8 cellular contexts compared by ENCODE assay signal in the genomic region with DNA sequence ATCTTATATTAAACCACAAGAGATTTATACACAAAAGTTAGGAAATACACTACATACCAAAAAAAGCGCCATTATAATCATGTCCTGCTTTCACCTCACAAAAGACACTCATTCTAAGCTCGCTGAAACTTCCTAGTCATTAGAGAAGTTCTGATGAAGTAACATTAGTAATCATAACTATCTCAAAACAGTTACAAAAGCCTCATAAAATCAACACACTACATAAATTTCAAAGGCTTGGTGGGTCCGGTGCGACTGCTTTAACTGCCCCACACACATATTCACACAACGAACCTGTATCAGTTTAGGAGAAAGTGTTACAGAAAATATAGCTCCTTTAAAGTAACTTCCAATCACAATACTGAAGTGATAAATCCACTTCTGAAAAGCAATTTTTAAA. TPM values are rescaled to one million over a fixed set of nuclear protein-coding genes. Genes with fewer than 3 reads are reported as not detected.
DNase-seq lines count a peak whose midpoint lies in the region; ATAC-seq and TF ChIP-seq lines count a peak whose summit lies in the region.

No MANE protein-coding gene starts in this region.

- no peaks in the 10 kb centered on the region for H3K27me3 ChIP-seq in OCI-LY3 (ENCODE audit: low read depth, low read length)
- H3K27me3 ChIP-seq in ectodermal cell (ENCODE audit: control insufficient read depth, insufficient read depth, low read length, poor library complexity, severe bottlenecking), result no peaks in the 10 kb centered on the region

- 12 to 14% methylated on average over 4 to 5 of the region's 5 CpGs for WGBS in ectodermal cell, 2 experiments

- H3K36me3 ChIP-seq in OCI-LY3 (replicated peaks; ENCODE audit: low read depth, low read length) (peaks cover 29% of the 10 kb centered on the region), ectodermal cell (ENCODE audit: control insufficient read depth, insufficient read depth, low read length) (no peaks in the 10 kb centered on the region)

- H4K20me1 ChIP-seq in OCI-LY3 (ENCODE audit: insufficient read depth, low read length), result peaks cover 54% of the 10 kb centered on the region

- peaks cover 61% of the 10 kb centered on the region for H3K79me2 ChIP-seq in OCI-LY3 (ENCODE audit: low read length)

- peak overlapping the region; percentile 93 for H3K9ac ChIP-seq in OCI-LY3 (ENCODE audit: low read length)

- no peaks in the 10 kb centered on the region for H3K9me3 ChIP-seq in OCI-LY3 (ENCODE audit: insufficient read depth, low read length)
- H3K9me3 ChIP-seq in ectodermal cell (ENCODE audit: control insufficient read depth, low read length), result no peaks in the 10 kb centered on the region

- H3K4me3 ChIP-seq in OCI-LY3 (ENCODE audit: low read length) (peak overlapping the region; percentile 93), ectodermal cell (ENCODE audit: insufficient read depth, low read depth, low read length) (peak overlapping the region; percentile 71)

- H3K4me1 ChIP-seq in OCI-LY3 (ENCODE audit: low read length) (peaks cover 49% of the 10 kb centered on the region), ectodermal cell (ENCODE audit: control insufficient read depth, insufficient read depth, low read length) (peaks cover 3% of the 10 kb centered on the region)

- peak overlapping the region; percentile 76 for H3K27ac Mint-ChIP-seq in neural crest cell (ENCODE audit: unreplicated experiment)

- H3K4me2 ChIP-seq in OCI-LY3 (ENCODE audit: low read length), result peak overlapping the region; percentile 83

- H3K27ac ChIP-seq in OCI-LY3 (ENCODE audit: low read length) (peak overlapping the region; percentile 81), ectodermal cell (ENCODE audit: insufficient read depth, low read depth, low read length, poor library complexity, severe bottlenecking) (peak overlapping the region; percentile 67)

- TF ChIP-seq CTCF in OCI-LY3 (IDR thresholded peaks at IDR 0.05; ENCODE audit: low read depth, low read length) (no peak), neural crest cell (conservative IDR thresholded peaks at IDR 0.05) (no peak)

- H3K4me3 Mint-ChIP-seq in neural crest cell, result peak overlapping the region; percentile 94

- peaks cover 49% of the 10 kb centered on the region for H3K4me1 Mint-ChIP-seq in neural crest cell

- peaks cover 2% of the 10 kb centered on the region for H3K36me3 Mint-ChIP-seq in neural crest cell (ENCODE audit: low read depth)

- DNase-seq in NCI-H2107 treated with DMSO at 0.1 percent for 48 hours (lab: John Stamatoyannopoulos, UW; ENCODE audit: unreplicated experiment) (peak; percentile 37), NCI-H2107 (lab: John Stamatoyannopoulos, UW) (no peak), neural crest cell (ENCODE audit: low read depth, low spot score) (no peak), foreskin melanocyte (no peak), activated gamma-delta T cell treated with Interleukin-2 at 50 U/mL for 16 hours (no peak)

- no peak for ATAC-seq in HG02571 (IDR thresholded peaks at IDR 0.05; ENCODE audit: unreplicated experiment)

- H2AFZ ChIP-seq in OCI-LY3 (ENCODE audit: low read depth, low read length), result no peak overlapping the region

- no peaks in the 10 kb centered on the region for H3K9me3 Mint-ChIP-seq in neural crest cell

- H3K27me3 Mint-ChIP-seq in neural crest cell (ENCODE audit: low read depth), result peaks cover 5% of the 10 kb centered on the region

RNA-seq across cellular contexts. Expression of a gene that starts 1.9 kb away (rescaled TPM):
- 43.3 TPM for polyA plus RNA-seq in ectodermal cell (2013, experiment 1 of 4)
- 46.7 TPM for polyA plus RNA-seq in ectodermal cell (2013, experiment 2 of 4)
- 39.2 TPM for polyA plus RNA-seq in ectodermal cell (2013, experiment 3 of 4)
- polyA plus RNA-seq in ectodermal cell (2013, experiment 4 of 4), result 46.6 TPM
- total RNA-seq in neural crest cell, result 50.0 and 52.3 TPM in 2 replicates
